ENCODE assay signal across 8 cellular contexts in genomic region chr20:37095609-37096414, GRCh38. TPM values are rescaled to one million over a fixed set of nuclear protein-coding genes. Genes with fewer than 3 reads are reported as not detected.
DNase-seq lines count a peak whose midpoint lies in the region; ATAC-seq and TF ChIP-seq lines count a peak whose summit lies in the region.

Gene RBL1 (minus strand): TSS chr20:37095997. CDS start chr20:37095928, 69 bp downstream.

- peaks cover 46% of the 10 kb centered on the region for H3K36me3 Mint-ChIP-seq in activated T-helper 17 cell treated with anti-CD3 and anti-CD28 coated beads, Interleukin-2, amount 50 U/mL, for 72 hours (ENCODE audit: low read depth)
- H3K36me3 Mint-ChIP-seq in natural killer cell treated with Interleukin-12 subunit alpha and Interleukin-12 subunit beta and Interleukin-15 and Interleukin-18, amount 100 ng/mL, for 72 hours, result peaks cover 12% of the 10 kb centered on the region

- peak within 1 kb of the TSS; percentile 83 for H3K9ac ChIP-seq in GM23248

- peak; percentile 83 for ATAC-seq in activated T-helper 17 cell treated with anti-CD3 and anti-CD28 coated beads, Interleukin-2, amount 50 U/mL, for 72 hours (replicated peaks)
- ATAC-seq in natural killer cell treated with Interleukin-12 subunit alpha and Interleukin-12 subunit beta and Interleukin-15 and Interleukin-18, amount 100 ng/mL, for 72 hours, result peak; percentile 92 to 93

- H3K4me1 Mint-ChIP-seq in activated T-helper 17 cell treated with anti-CD3 and anti-CD28 coated beads, Interleukin-2, amount 50 U/mL, for 72 hours, result peaks cover 12% of the 10 kb centered on the region
- peaks cover 22 to 35% of the 10 kb centered on the region in 2 donors for H3K4me1 Mint-ChIP-seq in natural killer cell treated with Interleukin-12 subunit alpha and Interleukin-12 subunit beta and Interleukin-15 and Interleukin-18, amount 100 ng/mL, for 72 hours (ENCODE audit: low read depth in 2 of 2)

- no peaks in the 10 kb centered on the region for H3K27me3 ChIP-seq in GM23248 (replicated peaks; ENCODE audit: insufficient read depth)

- 1% methylated on average over 49 to 54 of the region's 58 CpGs for WGBS in GM23248 (ENCODE audit: low coverage in 1 of 2, low lambda C conversion rate in 2 of 2, missing lambda C conversion rate in 2 of 2), 2 experiments

- H3K27me3 Mint-ChIP-seq in activated T-helper 17 cell treated with anti-CD3 and anti-CD28 coated beads, Interleukin-2, amount 50 U/mL, for 72 hours, result no peaks in the 10 kb centered on the region
- no peaks in the 10 kb centered on the region for H3K27me3 Mint-ChIP-seq in natural killer cell treated with Interleukin-12 subunit alpha and Interleukin-12 subunit beta and Interleukin-15 and Interleukin-18, amount 100 ng/mL, for 72 hours

- H4K20me1 ChIP-seq in GM23248 (ENCODE audit: insufficient read depth), result no peaks in the 10 kb centered on the region

- no peak within 1 kb of the TSS for H3K27ac ChIP-seq in GM23248
- peak within 1 kb of the TSS; percentile 84 for H3K27ac ChIP-seq in RWPE1

- DNase-seq in DMS79 (lab: John Stamatoyannopoulos, UW), result peak; percentile 87
- DNase-seq in GM23248, result peak; percentile 88
- peak; percentile 95 for DNase-seq in RWPE1 (ENCODE audit: low spot score)
- peak; percentile 78 for DNase-seq in fibroblast of pulmonary artery (ENCODE audit: low read depth)
- DNase-seq in natural killer cell treated with Interleukin-12 subunit alpha and Interleukin-12 subunit beta and Interleukin-15 and Interleukin-18, amount 100 ng/mL, for 72 hours (ENCODE audit: low spot score), result peak; percentile 87
- DNase-seq in stimulated activated naive CD4-positive, alpha-beta T cell treated with Interleukin-2 at 50 U/mL for 16 hours (lab: John Stamatoyannopoulos, UW), result peak; percentile 85

- H3K4me3 ChIP-seq in GM23248 (peak within 1 kb of the TSS; percentile 96), fibroblast of pulmonary artery (replicated peaks; ENCODE audit: low read depth, low read length) (peak within 1 kb of the TSS; percentile 77)

- 0 out of 2 replicates have a peak, but pooled peaks cover 6% of the 10 kb centered on the region for H3K4me1 ChIP-seq in GM23248 (ENCODE audit: insufficient read depth)

- CTCF ChIA-PET in RWPE1 (lab: Yijun Ruan, JAX), result interaction anchor here (0.5 to 1.9 kb wide), 9 partner anchors 9 to 828 kb away, joined by 3 to 7 read pairs (median 4); no protein-coding TSS in a partner anchor

- H3K9me3 Mint-ChIP-seq in activated T-helper 17 cell treated with anti-CD3 and anti-CD28 coated beads, Interleukin-2, amount 50 U/mL, for 72 hours, result no peaks in the 10 kb centered on the region
- H3K9me3 Mint-ChIP-seq in natural killer cell treated with Interleukin-12 subunit alpha and Interleukin-12 subunit beta and Interleukin-15 and Interleukin-18, amount 100 ng/mL, for 72 hours, result no peaks in the 10 kb centered on the region

- H3F3A ChIP-seq in GM23248 (ENCODE audit: insufficient read depth), result no peaks in the 10 kb centered on the region

- H3K36me3 ChIP-seq in GM23248 (ENCODE audit: low read depth), result no peaks in the 10 kb centered on the region

- no peaks in the 10 kb centered on the region for H3K9me3 ChIP-seq in GM23248 (ENCODE audit: low read depth)

- H3K4me2 ChIP-seq in GM23248 (ENCODE audit: unreplicated experiment), result peak within 1 kb of the TSS; percentile 74

- TF ChIP-seq CTCF in LNCAP (IDR thresholded peaks at IDR 0.05) (peak; percentile 21; the same call in 1 of the 2 replicates), RWPE1 (conservative IDR thresholded peaks at IDR 0.05; ENCODE audit: low read depth) (peak; percentile 17; the same call in 1 of the 2 replicates), fibroblast of pulmonary artery (IDR thresholded peaks at IDR 0.05; ENCODE audit: low read length, missing control alignments) (peak; percentile 40)

- in situ Hi-C loops in GM23248 (cut with MboI), result no loop called here

- no peaks in the 10 kb centered on the region for H3K9me2 ChIP-seq in GM23248 (ENCODE audit: insufficient read depth)

- peaks cover 42% of the 10 kb centered on the region for H3K79me2 ChIP-seq in GM23248 (ENCODE audit: insufficient read depth)

- H3K4me3 Mint-ChIP-seq in activated T-helper 17 cell treated with anti-CD3 and anti-CD28 coated beads, Interleukin-2, amount 50 U/mL, for 72 hours, result peak within 1 kb of the TSS; percentile 99
- peak within 1 kb of the TSS; percentile 100 for H3K4me3 Mint-ChIP-seq in natural killer cell treated with Interleukin-12 subunit alpha and Interleukin-12 subunit beta and Interleukin-15 and Interleukin-18, amount 100 ng/mL, for 72 hours

- peak within 1 kb of the TSS; percentile 100 for H3K27ac Mint-ChIP-seq in activated T-helper 17 cell treated with anti-CD3 and anti-CD28 coated beads, Interleukin-2, amount 50 U/mL, for 72 hours
- peak within 1 kb of the TSS; percentile 99 to 100 for H3K27ac Mint-ChIP-seq in natural killer cell treated with Interleukin-12 subunit alpha and Interleukin-12 subunit beta and Interleukin-15 and Interleukin-18, amount 100 ng/mL, for 72 hours

- peak within 1 kb of the TSS; percentile 98 for H2AFZ ChIP-seq in GM23248

- POLR2A ChIA-PET in RWPE1 (lab: Yijun Ruan, JAX; ENCODE audit: low non-redundant PET), result interaction anchor here (0.5 to 1.9 kb wide), 9 partner anchors 9 to 554 kb away, joined by 3 to 7 read pairs (median 4); partner anchors contain the start of genes MROH8 and RPN2

RNA-seq across cellular contexts. Expression of gene RBL1, which starts in this region (rescaled TPM):
- 7.0 and 16.6 TPM in 2 replicates for total RNA-seq in GM23248 (2014; rRNA removed; shearing (Covaris generic))
- 4.4 and 5.0 TPM in 2 replicates for polyA plus RNA-seq in GM23248 (2016; fragmentation: Nextera tagmentation; extraction: Ambion mirVana)
- total RNA-seq in activated T-helper 17 cell treated with anti-CD3 and anti-CD28 coated beads, Interleukin-2, amount 50 U/mL, for 72 hours, result 10 to 100 TPM; 35.9 to 37.6 TPM
- total RNA-seq in natural killer cell treated with Interleukin-12 subunit alpha and Interleukin-12 subunit beta and Interleukin-15 and Interleukin-18, amount 100 ng/mL, for 72 hours, result 10 to 100 TPM; 35.6 to 58.3 TPM
